Comparison of ENCODE assay signal across 4 cellular contexts in the genomic region with DNA sequence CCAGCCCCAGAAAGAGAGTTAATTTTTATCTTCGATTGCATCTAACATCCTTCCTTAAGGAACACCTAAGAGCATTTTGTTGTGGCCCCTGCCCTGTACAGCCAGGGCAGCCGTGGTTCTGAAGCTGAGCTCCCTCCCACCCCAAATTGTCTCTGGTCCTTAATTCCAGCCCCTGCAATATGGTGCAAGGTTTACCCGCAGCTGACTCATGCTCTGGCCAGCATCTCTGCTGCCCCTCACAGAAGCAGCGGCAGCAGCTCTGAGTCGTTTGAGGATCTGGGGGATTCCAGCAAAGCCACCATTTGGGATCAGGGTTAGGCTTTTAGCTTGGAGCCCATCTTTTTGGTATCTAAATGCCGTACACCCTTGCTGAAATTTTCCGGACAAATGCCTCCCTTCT.
TF ChIP-seq lines count a peak whose summit lies in the region.

No MANE protein-coding gene starts in this region.

TF ChIP-seq in SK-N-SH, 30 proteins besides CTCF, POLR2A, EP300 and RAD21 (continues in another document):
- TF ChIP-seq MEF2A (IDR thresholded peaks at IDR 0.05; ENCODE audit: borderline replicate concordance, low read depth) (no peak), ELF1 (IDR thresholded peaks at IDR 0.05) (no peak), GATA2 (CRISPR knock-in tag; IDR thresholded peaks at IDR 0.05) (no peak), EZH2phosphoT487 (IDR thresholded peaks at IDR 0.05; ENCODE audit: borderline replicate concordance, low read depth) (no peak), POLR2AphosphoS5 (IDR thresholded peaks at IDR 0.05; ENCODE audit: low read depth, low read length) (no peak), TEAD4 (IDR thresholded peaks at IDR 0.05; ENCODE audit: borderline replicate concordance, insufficient read depth) (no peak), YY1 (IDR thresholded peaks at IDR 0.05; ENCODE audit: low read depth) (no peak)
- TF ChIP-seq, protein P1, sequence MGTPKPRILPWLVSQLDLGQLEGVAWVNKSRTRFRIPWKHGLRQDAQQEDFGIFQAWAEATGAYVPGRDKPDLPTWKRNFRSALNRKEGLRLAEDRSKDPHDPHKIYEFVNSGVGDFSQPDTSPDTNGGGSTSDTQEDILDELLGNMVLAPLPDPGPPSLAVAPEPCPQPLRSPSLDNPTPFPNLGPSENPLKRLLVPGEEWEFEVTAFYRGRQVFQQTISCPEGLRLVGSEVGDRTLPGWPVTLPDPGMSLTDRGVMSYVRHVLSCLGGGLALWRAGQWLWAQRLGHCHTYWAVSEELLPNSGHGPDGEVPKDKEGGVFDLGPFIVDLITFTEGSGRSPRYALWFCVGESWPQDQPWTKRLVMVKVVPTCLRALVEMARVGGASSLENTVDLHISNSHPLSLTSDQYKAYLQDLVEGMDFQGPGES (IDR thresholded peaks at IDR 0.05; ENCODE audit: low read depth, low read length): no peak
- TF ChIP-seq, protein P2, sequence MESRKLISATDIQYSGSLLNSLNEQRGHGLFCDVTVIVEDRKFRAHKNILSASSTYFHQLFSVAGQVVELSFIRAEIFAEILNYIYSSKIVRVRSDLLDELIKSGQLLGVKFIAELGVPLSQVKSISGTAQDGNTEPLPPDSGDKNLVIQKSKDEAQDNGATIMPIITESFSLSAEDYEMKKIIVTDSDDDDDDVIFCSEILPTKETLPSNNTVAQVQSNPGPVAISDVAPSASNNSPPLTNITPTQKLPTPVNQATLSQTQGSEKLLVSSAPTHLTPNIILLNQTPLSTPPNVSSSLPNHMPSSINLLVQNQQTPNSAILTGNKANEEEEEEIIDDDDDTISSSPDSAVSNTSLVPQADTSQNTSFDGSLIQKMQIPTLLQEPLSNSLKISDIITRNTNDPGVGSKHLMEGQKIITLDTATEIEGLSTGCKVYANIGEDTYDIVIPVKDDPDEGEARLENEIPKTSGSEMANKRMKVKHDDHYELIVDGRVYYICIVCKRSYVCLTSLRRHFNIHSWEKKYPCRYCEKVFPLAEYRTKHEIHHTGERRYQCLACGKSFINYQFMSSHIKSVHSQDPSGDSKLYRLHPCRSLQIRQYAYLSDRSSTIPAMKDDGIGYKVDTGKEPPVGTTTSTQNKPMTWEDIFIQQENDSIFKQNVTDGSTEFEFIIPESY (IDR thresholded peaks at IDR 0.05; ENCODE audit: borderline replicate concordance, low read depth): no peak
- TF ChIP-seq, protein P3, sequence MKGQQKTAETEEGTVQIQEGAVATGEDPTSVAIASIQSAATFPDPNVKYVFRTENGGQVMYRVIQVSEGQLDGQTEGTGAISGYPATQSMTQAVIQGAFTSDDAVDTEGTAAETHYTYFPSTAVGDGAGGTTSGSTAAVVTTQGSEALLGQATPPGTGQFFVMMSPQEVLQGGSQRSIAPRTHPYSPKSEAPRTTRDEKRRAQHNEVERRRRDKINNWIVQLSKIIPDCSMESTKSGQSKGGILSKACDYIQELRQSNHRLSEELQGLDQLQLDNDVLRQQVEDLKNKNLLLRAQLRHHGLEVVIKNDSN (IDR thresholded peaks at IDR 0.05; ENCODE audit: borderline replicate concordance, low read depth): no peak
- TF ChIP-seq, protein P4, sequence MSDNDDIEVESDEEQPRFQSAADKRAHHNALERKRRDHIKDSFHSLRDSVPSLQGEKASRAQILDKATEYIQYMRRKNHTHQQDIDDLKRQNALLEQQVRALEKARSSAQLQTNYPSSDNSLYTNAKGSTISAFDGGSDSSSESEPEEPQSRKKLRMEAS (IDR thresholded peaks at IDR 0.05; ENCODE audit: low read depth): no peak

TF ChIP-seq in SK-N-SH treated with all-trans-retinoic acid at 6 μM for 48 hours, 23 proteins besides CTCF, POLR2A, EP300 and RAD21 (continues in another document):
- TF ChIP-seq CSDC2 (CRISPR knock-in tag; IDR thresholded peaks at IDR 0.05): no peak
- TF ChIP-seq PPARA (CRISPR knock-in tag; IDR thresholded peaks at IDR 0.05; ENCODE audit: borderline replicate concordance): no peak
- no peak for TF ChIP-seq SNAI2 (CRISPR knock-in tag; IDR thresholded peaks at IDR 0.05)
- TF ChIP-seq, protein P5, sequence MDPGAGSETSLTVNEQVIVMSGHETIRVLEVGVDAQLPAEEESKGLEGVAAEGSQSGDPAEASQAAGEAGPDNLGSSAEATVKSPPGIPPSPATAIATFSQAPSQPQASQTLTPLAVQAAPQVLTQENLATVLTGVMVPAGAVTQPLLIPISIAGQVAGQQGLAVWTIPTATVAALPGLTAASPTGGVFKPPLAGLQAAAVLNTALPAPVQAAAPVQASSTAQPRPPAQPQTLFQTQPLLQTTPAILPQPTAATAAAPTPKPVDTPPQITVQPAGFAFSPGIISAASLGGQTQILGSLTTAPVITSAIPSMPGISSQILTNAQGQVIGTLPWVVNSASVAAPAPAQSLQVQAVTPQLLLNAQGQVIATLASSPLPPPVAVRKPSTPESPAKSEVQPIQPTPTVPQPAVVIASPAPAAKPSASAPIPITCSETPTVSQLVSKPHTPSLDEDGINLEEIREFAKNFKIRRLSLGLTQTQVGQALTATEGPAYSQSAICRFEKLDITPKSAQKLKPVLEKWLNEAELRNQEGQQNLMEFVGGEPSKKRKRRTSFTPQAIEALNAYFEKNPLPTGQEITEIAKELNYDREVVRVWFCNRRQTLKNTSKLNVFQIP (CRISPR knock-in tag; IDR thresholded peaks at IDR 0.05; ENCODE audit: borderline replicate concordance, low read depth): no peak
- TF ChIP-seq, protein P6, sequence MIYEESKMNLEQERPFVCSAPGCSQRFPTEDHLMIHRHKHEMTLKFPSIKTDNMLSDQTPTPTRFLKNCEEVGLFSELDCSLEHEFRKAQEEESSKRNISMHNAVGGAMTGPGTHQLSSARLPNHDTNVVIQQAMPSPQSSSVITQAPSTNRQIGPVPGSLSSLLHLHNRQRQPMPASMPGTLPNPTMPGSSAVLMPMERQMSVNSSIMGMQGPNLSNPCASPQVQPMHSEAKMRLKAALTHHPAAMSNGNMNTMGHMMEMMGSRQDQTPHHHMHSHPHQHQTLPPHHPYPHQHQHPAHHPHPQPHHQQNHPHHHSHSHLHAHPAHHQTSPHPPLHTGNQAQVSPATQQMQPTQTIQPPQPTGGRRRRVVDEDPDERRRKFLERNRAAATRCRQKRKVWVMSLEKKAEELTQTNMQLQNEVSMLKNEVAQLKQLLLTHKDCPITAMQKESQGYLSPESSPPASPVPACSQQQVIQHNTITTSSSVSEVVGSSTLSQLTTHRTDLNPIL (CRISPR knock-in tag; IDR thresholded peaks at IDR 0.05; ENCODE audit: low read depth): no peak
- TF ChIP-seq ESRRG (CRISPR knock-in tag; IDR thresholded peaks at IDR 0.05): no peak
- TF ChIP-seq, protein P7, sequence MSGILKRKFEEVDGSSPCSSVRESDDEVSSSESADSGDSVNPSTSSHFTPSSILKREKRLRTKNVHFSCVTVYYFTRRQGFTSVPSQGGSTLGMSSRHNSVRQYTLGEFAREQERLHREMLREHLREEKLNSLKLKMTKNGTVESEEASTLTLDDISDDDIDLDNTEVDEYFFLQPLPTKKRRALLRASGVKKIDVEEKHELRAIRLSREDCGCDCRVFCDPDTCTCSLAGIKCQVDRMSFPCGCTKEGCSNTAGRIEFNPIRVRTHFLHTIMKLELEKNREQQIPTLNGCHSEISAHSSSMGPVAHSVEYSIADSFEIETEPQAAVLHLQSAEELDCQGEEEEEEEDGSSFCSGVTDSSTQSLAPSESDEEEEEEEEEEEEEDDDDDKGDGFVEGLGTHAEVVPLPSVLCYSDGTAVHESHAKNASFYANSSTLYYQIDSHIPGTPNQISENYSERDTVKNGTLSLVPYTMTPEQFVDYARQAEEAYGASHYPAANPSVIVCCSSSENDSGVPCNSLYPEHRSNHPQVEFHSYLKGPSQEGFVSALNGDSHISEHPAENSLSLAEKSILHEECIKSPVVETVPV (CRISPR knock-in tag; IDR thresholded peaks at IDR 0.05): no peak
- no peak for TF ChIP-seq RARB (CRISPR knock-in tag; IDR thresholded peaks at IDR 0.05)

TF ChIP-seq in IMR-90, 13 proteins besides CTCF, POLR2A, EP300 and RAD21:
- TF ChIP-seq, protein P8, sequence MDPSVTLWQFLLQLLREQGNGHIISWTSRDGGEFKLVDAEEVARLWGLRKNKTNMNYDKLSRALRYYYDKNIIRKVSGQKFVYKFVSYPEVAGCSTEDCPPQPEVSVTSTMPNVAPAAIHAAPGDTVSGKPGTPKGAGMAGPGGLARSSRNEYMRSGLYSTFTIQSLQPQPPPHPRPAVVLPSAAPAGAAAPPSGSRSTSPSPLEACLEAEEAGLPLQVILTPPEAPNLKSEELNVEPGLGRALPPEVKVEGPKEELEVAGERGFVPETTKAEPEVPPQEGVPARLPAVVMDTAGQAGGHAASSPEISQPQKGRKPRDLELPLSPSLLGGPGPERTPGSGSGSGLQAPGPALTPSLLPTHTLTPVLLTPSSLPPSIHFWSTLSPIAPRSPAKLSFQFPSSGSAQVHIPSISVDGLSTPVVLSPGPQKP (IDR thresholded peaks at IDR 0.05; ENCODE audit: borderline replicate concordance, low read depth, low read length): no peak
- TF ChIP-seq MAZ (IDR thresholded peaks at IDR 0.05; ENCODE audit: borderline replicate concordance, low read depth, low read length) (no peak), BHLHE40 (IDR thresholded peaks at IDR 0.05; ENCODE audit: low read depth, low read length) (no peak), RFX5 (IDR thresholded peaks at IDR 0.05; ENCODE audit: low read depth, low read length) (no peak), CEBPB (IDR thresholded peaks at IDR 0.05; ENCODE audit: low read depth, low read length) (no peak), NFE2L2 (IDR thresholded peaks at IDR 0.05; ENCODE audit: low read depth, low read length) (no peak), MAFK (IDR thresholded peaks at IDR 0.05; ENCODE audit: low read depth, low read length) (no peak), SMC3 (IDR thresholded peaks at IDR 0.05; ENCODE audit: low read depth, low read length) (no peak), RCOR1 (IDR thresholded peaks at IDR 0.05; ENCODE audit: insufficient replicate concordance, low read length) (no peak), CHD1 (IDR thresholded peaks at IDR 0.05; ENCODE audit: low read depth, low read length) (no peak), FOS (IDR thresholded peaks at IDR 0.05; ENCODE audit: low read depth, low read length) (no peak), MXI1 (IDR thresholded peaks at IDR 0.05; ENCODE audit: borderline replicate concordance, low read depth, low read length) (no peak)
- TF ChIP-seq, protein P9, sequence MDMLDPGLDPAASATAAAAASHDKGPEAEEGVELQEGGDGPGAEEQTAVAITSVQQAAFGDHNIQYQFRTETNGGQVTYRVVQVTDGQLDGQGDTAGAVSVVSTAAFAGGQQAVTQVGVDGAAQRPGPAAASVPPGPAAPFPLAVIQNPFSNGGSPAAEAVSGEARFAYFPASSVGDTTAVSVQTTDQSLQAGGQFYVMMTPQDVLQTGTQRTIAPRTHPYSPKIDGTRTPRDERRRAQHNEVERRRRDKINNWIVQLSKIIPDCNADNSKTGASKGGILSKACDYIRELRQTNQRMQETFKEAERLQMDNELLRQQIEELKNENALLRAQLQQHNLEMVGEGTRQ (IDR thresholded peaks at IDR 0.05; ENCODE audit: low read depth, low read length): no peak

TF ChIP-seq in HepG2, 621 proteins besides CTCF, POLR2A, EP300 and RAD21:
- TF ChIP-seq ZNF768 (CRISPR knock-in tag; IDR thresholded peaks at IDR 0.05): peak; percentile 81
- 0 out of 2 replicates have a peak, but pooled peaks have one; percentile 40 for TF ChIP-seq ZBTB38 (CRISPR knock-in tag; IDR thresholded peaks at IDR 0.05)
- no peak for TF ChIP-seq ZNF3 (CRISPR knock-in tag; IDR thresholded peaks at IDR 0.05)
- TF ChIP-seq ZNF180 (CRISPR knock-in tag; IDR thresholded peaks at IDR 0.05; ENCODE audit: borderline replicate concordance, low read depth): no peak
